1 cellular context compared by ENCODE assay signal in genomic region chr19:48837081-48837524, GRCh38.
TF ChIP-seq lines count a peak whose summit lies in the region.

No MANE protein-coding gene starts in this region.

TF ChIP-seq in HEK293, 187 proteins besides CTCF, POLR2A, EP300 and RAD21 (continued from another document):
- TF ChIP-seq SP2 (tag by site-specific recombination; IDR thresholded peaks at IDR 0.05): peak; percentile 69
- no peak for TF ChIP-seq ZNF157 (tag by site-specific recombination; IDR thresholded peaks at IDR 0.05)
- TF ChIP-seq SP3 (tag by site-specific recombination; IDR thresholded peaks at IDR 0.05): peak; percentile 54
- TF ChIP-seq PATZ1 (tag by site-specific recombination; IDR thresholded peaks at IDR 0.05): peak; percentile 49; the same call in 1 of the 2 replicates
- TF ChIP-seq EGR2 (tag by site-specific recombination; IDR thresholded peaks at IDR 0.05; ENCODE audit: low read depth): 0 out of 2 replicates have a peak, but pooled peaks have one; percentile 39
- TF ChIP-seq ZNF335 (tag by site-specific recombination; conservative IDR thresholded peaks at IDR 0.05): peak; percentile 51
- peak; percentile 66 for TF ChIP-seq KLF9 (tag by site-specific recombination; IDR thresholded peaks at IDR 0.05; ENCODE audit: low read depth)
- TF ChIP-seq HOXA7 (CRISPR knock-in tag; IDR thresholded peaks at IDR 0.05; ENCODE audit: borderline replicate concordance): no peak
- TF ChIP-seq ZIC2 (tag by site-specific recombination; IDR thresholded peaks at IDR 0.05): 0 out of 2 replicates have a peak, but pooled peaks have one; percentile 29
